Comparison of ENCODE assay signal across 21 cellular contexts in genomic region chr6:80268865-80269264, GRCh38.
A peak's percentile ranks its signal among the peaks of the same experiment; 100 is the strongest.
DNase-seq lines count a peak whose midpoint lies in the region; ATAC-seq, FAIRE-seq and TF ChIP-seq lines count a peak whose summit lies in the region.
"Had no signal": no experiment of that assay in that cellular context is flagged by ENCODE, and none has a peak within 500 bp of the region (broad histone marks: within the 10 kb centered on the region; RNA-seq: fewer than 3 reads in every experiment).

No MANE protein-coding gene starts in this region.

- no peak for TF ChIP-seq POLR2A in ovary (IDR thresholded peaks at IDR 0.05)

- H3K27ac Mint-ChIP-seq in natural killer cell (no peak overlapping the region), astrocyte (ENCODE audit: unreplicated experiment) (no peak overlapping the region), neural progenitor cell (no peak overlapping the region)
- no peak overlapping the region for H3K27ac Mint-ChIP-seq in natural killer cell treated with Interleukin-12 subunit alpha and Interleukin-12 subunit beta and Interleukin-15 and Interleukin-18, amount 100 ng/mL, for 72 hours
- H3K27ac Mint-ChIP-seq in activated CD8-positive, alpha-beta T cell treated with anti-CD3 and anti-CD28 coated beads, Interleukin-2, amount 10 ng/mL, durations not matched to agents 7 days and 5 days: no peak overlapping the region
- no peak overlapping the region for H3K27ac Mint-ChIP-seq in activated T-cell treated with anti-CD3 and anti-CD28 coated beads, Interleukin-2, amount 50 U/mL, for 72 hours
- H3K27ac Mint-ChIP-seq: CD4-positive, alpha-beta memory T cell; HFFc6 had no signal

- H3K27me3 ChIP-seq in astrocyte (ENCODE audit: insufficient read depth, low read length) (no peaks in the 10 kb centered on the region), neural progenitor cell (no peaks in the 10 kb centered on the region), ovary (no peaks in the 10 kb centered on the region)

- DNase-seq in natural killer cell (no peak), astrocyte (ENCODE audit: low read depth) (no peak), neural progenitor cell (ENCODE audit: low spot score) (no peak), ovary (no peak)
- no peak for DNase-seq in natural killer cell treated with Interleukin-12 subunit alpha and Interleukin-12 subunit beta and Interleukin-15 and Interleukin-18, amount 100 ng/mL, for 72 hours (ENCODE audit: low spot score)
- no peak for DNase-seq in activated CD8-positive, alpha-beta T cell treated with anti-CD3 and anti-CD28 coated beads, Interleukin-2, amount 10 ng/mL, durations not matched to agents 7 days and 5 days
- DNase-seq in activated T-cell treated with anti-CD3 and anti-CD28 coated beads, Interleukin-2, amount 50 U/mL, for 72 hours: no peak
- DNase-seq: 8988T; C1 segment of cervical spinal cord; Calu3; CD4-positive, alpha-beta memory T cell; COR-L47; DMS53; DMS79 treated with DMSO at 0.1 percent for 48 hours; GF-D8; GOT3; HFFc6 had no signal

- TF ChIP-seq EP300 in ovary (IDR thresholded peaks at IDR 0.05): no peak

- H3K4me1 Mint-ChIP-seq in natural killer cell (no peaks in the 10 kb centered on the region), astrocyte (ENCODE audit: low read depth, unreplicated experiment) (no peaks in the 10 kb centered on the region), neural progenitor cell (no peaks in the 10 kb centered on the region)
- H3K4me1 Mint-ChIP-seq in natural killer cell treated with Interleukin-12 subunit alpha and Interleukin-12 subunit beta and Interleukin-15 and Interleukin-18, amount 100 ng/mL, for 72 hours (ENCODE audit: low read depth in 2 of 2): no peaks in the 10 kb centered on the region
- no peaks in the 10 kb centered on the region for H3K4me1 Mint-ChIP-seq in activated CD8-positive, alpha-beta T cell treated with anti-CD3 and anti-CD28 coated beads, Interleukin-2, amount 10 ng/mL, durations not matched to agents 7 days and 5 days (ENCODE audit: low read depth)
- H3K4me1 Mint-ChIP-seq in activated T-cell treated with anti-CD3 and anti-CD28 coated beads, Interleukin-2, amount 50 U/mL, for 72 hours (ENCODE audit: low read depth): no peaks in the 10 kb centered on the region
- H3K4me1 Mint-ChIP-seq: CD4-positive, alpha-beta memory T cell had no signal

- no peak for ATAC-seq in natural killer cell
- no peak for ATAC-seq in natural killer cell treated with Interleukin-12 subunit alpha and Interleukin-12 subunit beta and Interleukin-15 and Interleukin-18, amount 100 ng/mL, for 72 hours
- no peak for ATAC-seq in activated CD8-positive, alpha-beta T cell treated with anti-CD3 and anti-CD28 coated beads, Interleukin-2, amount 10 ng/mL, durations not matched to agents 7 days and 5 days
- no peak for ATAC-seq in activated T-cell treated with anti-CD3 and anti-CD28 coated beads, Interleukin-2, amount 50 U/mL, for 72 hours (replicated peaks in 1 of 2)

- no peak overlapping the region for H3K4me3 ChIP-seq in astrocyte (ENCODE audit: insufficient read depth, low read depth, low read length)
- H3K4me3 ChIP-seq in neural progenitor cell: no peak overlapping the region
- no peak overlapping the region for H3K4me3 ChIP-seq in ovary
- H3K4me3 ChIP-seq: HAP-1 had no signal

- 31 to 39% (median 38%) methylated on average over 2 of the region's 2 CpGs for WGBS in ovary, 3 donors

- H3K4me3 Mint-ChIP-seq in natural killer cell: peak overlapping the region; percentile 18
- H3K4me3 Mint-ChIP-seq in natural killer cell treated with Interleukin-12 subunit alpha and Interleukin-12 subunit beta and Interleukin-15 and Interleukin-18, amount 100 ng/mL, for 72 hours: no peak overlapping the region
- H3K4me3 Mint-ChIP-seq in astrocyte (ENCODE audit: unreplicated experiment): no peak overlapping the region
- no peak overlapping the region for H3K4me3 Mint-ChIP-seq in neural progenitor cell
- H3K4me3 Mint-ChIP-seq in activated CD8-positive, alpha-beta T cell treated with anti-CD3 and anti-CD28 coated beads, Interleukin-2, amount 10 ng/mL, durations not matched to agents 7 days and 5 days: no peak overlapping the region
- no peak overlapping the region for H3K4me3 Mint-ChIP-seq in activated T-cell treated with anti-CD3 and anti-CD28 coated beads, Interleukin-2, amount 50 U/mL, for 72 hours
- H3K4me3 Mint-ChIP-seq: CD4-positive, alpha-beta memory T cell; HFFc6 had no signal

- H2AFZ ChIP-seq in astrocyte (ENCODE audit: low read depth, low read length) (peak overlapping the region; percentile 20), neural progenitor cell (replicated peaks) (no peak overlapping the region)

- H3K36me3 Mint-ChIP-seq in natural killer cell: no peaks in the 10 kb centered on the region
- H3K36me3 Mint-ChIP-seq in natural killer cell treated with Interleukin-12 subunit alpha and Interleukin-12 subunit beta and Interleukin-15 and Interleukin-18, amount 100 ng/mL, for 72 hours: peaks cover 5% of the 10 kb centered on the region
- H3K36me3 Mint-ChIP-seq in astrocyte (ENCODE audit: low read depth, unreplicated experiment): no peaks in the 10 kb centered on the region
- no peaks in the 10 kb centered on the region for H3K36me3 Mint-ChIP-seq in neural progenitor cell
- peaks cover 1% of the 10 kb centered on the region for H3K36me3 Mint-ChIP-seq in activated CD8-positive, alpha-beta T cell treated with anti-CD3 and anti-CD28 coated beads, Interleukin-2, amount 10 ng/mL, durations not matched to agents 7 days and 5 days (ENCODE audit: low read depth)
- H3K36me3 Mint-ChIP-seq in activated T-cell treated with anti-CD3 and anti-CD28 coated beads, Interleukin-2, amount 50 U/mL, for 72 hours (ENCODE audit: insufficient read depth in 2 of 2): no peaks in the 10 kb centered on the region

- POLR2A ChIA-PET in activated CD8-positive, alpha-beta T cell treated with anti-CD3 and anti-CD28 coated beads, Interleukin-2, amount 10 ng/mL, durations not matched to agents 7 days and 5 days (lab: Charles Lee): no interaction called here

- H3K27ac ChIP-seq in astrocyte (ENCODE audit: low read depth, low read length): no peak overlapping the region
- peak overlapping the region; percentile 8 for H3K27ac ChIP-seq in neural progenitor cell
- no peak overlapping the region for H3K27ac ChIP-seq in ovary

- TF ChIP-seq CTCF in natural killer cell (IDR thresholded peaks at IDR 0.05): no peak
- TF ChIP-seq CTCF in astrocyte (IDR thresholded peaks at IDR 0.05; ENCODE audit: insufficient read depth, low read depth, low read length): no peak
- TF ChIP-seq CTCF in neural progenitor cell (IDR thresholded peaks at IDR 0.05): no peak
- no peak for TF ChIP-seq CTCF in ovary (IDR thresholded peaks at IDR 0.05)

- H3K36me3 ChIP-seq in astrocyte (ENCODE audit: insufficient read depth, low read length) (no peaks in the 10 kb centered on the region), neural progenitor cell (no peaks in the 10 kb centered on the region), ovary (no peaks in the 10 kb centered on the region)
- H3K36me3 ChIP-seq: HAP-1 had no signal

- H3K27me3 Mint-ChIP-seq in natural killer cell (ENCODE audit: low read depth in 2 of 2): no peaks in the 10 kb centered on the region
- H3K27me3 Mint-ChIP-seq in natural killer cell treated with Interleukin-12 subunit alpha and Interleukin-12 subunit beta and Interleukin-15 and Interleukin-18, amount 100 ng/mL, for 72 hours: no peaks in the 10 kb centered on the region
- H3K27me3 Mint-ChIP-seq in astrocyte (ENCODE audit: low read depth, unreplicated experiment): no peaks in the 10 kb centered on the region
- H3K27me3 Mint-ChIP-seq in neural progenitor cell (ENCODE audit: insufficient read depth, low read depth): no peaks in the 10 kb centered on the region
- H3K27me3 Mint-ChIP-seq in activated CD8-positive, alpha-beta T cell treated with anti-CD3 and anti-CD28 coated beads, Interleukin-2, amount 10 ng/mL, durations not matched to agents 7 days and 5 days (ENCODE audit: low read depth): no peaks in the 10 kb centered on the region
- H3K27me3 Mint-ChIP-seq in activated T-cell treated with anti-CD3 and anti-CD28 coated beads, Interleukin-2, amount 50 U/mL, for 72 hours (ENCODE audit: low read depth): no peaks in the 10 kb centered on the region
- H3K27me3 Mint-ChIP-seq: CD4-positive, alpha-beta memory T cell had no signal

- intact Hi-C loops in natural killer cell (cut with micrococcal nuclease): no loop called here
- intact Hi-C loops in ovary (cut with DNase I): no loop called here

- H3K4me1 ChIP-seq in astrocyte (ENCODE audit: insufficient read depth, low read length): no peaks in the 10 kb centered on the region
- peaks cover 7% of the 10 kb centered on the region for H3K4me1 ChIP-seq in neural progenitor cell
- no peaks in the 10 kb centered on the region for H3K4me1 ChIP-seq in ovary (ENCODE audit: insufficient read depth)
- H3K4me1 ChIP-seq: HAP-1 had no signal

- H3K9me3 ChIP-seq in astrocyte (ENCODE audit: insufficient read depth, low read depth, low read length) (no peaks in the 10 kb centered on the region), neural progenitor cell (ENCODE audit: low read depth) (no peaks in the 10 kb centered on the region), ovary (no peaks in the 10 kb centered on the region)
- H3K9me3 ChIP-seq: HAP-1 had no signal

- peak overlapping the region; percentile 36 for H3K4me2 ChIP-seq in astrocyte (ENCODE audit: low read length)
- no peak overlapping the region for H3K4me2 ChIP-seq in neural progenitor cell

- no peak for FAIRE-seq in astrocyte (lab: Jason Lieb, UNC)
- FAIRE-seq: GM12891, GM18507, H54 had no signal

- CTCF ChIA-PET in activated CD8-positive, alpha-beta T cell treated with anti-CD3 and anti-CD28 coated beads, Interleukin-2, amount 10 ng/mL, durations not matched to agents 7 days and 5 days (lab: Charles Lee): no interaction called here

- no peaks in the 10 kb centered on the region for H3F3A ChIP-seq in neural progenitor cell (ENCODE audit: low read depth)

- H3K9ac ChIP-seq in astrocyte (ENCODE audit: low read length) (no peak overlapping the region), neural progenitor cell (no peak overlapping the region)

- H3K9me3 Mint-ChIP-seq in natural killer cell (no peaks in the 10 kb centered on the region), astrocyte (ENCODE audit: unreplicated experiment) (peaks cover 2% of the 10 kb centered on the region), neural progenitor cell (no peaks in the 10 kb centered on the region)
- no peaks in the 10 kb centered on the region for H3K9me3 Mint-ChIP-seq in natural killer cell treated with Interleukin-12 subunit alpha and Interleukin-12 subunit beta and Interleukin-15 and Interleukin-18, amount 100 ng/mL, for 72 hours
- no peaks in the 10 kb centered on the region for H3K9me3 Mint-ChIP-seq in activated CD8-positive, alpha-beta T cell treated with anti-CD3 and anti-CD28 coated beads, Interleukin-2, amount 10 ng/mL, durations not matched to agents 7 days and 5 days (ENCODE audit: insufficient read depth)
- H3K9me3 Mint-ChIP-seq in activated T-cell treated with anti-CD3 and anti-CD28 coated beads, Interleukin-2, amount 50 U/mL, for 72 hours: no peaks in the 10 kb centered on the region
- H3K9me3 Mint-ChIP-seq: HFFc6 had no signal

- H3K79me2 ChIP-seq in astrocyte (ENCODE audit: insufficient read depth, low read length) (no peaks in the 10 kb centered on the region), neural progenitor cell (ENCODE audit: low read depth) (peaks cover 9% of the 10 kb centered on the region)

- H4K20me1 ChIP-seq in astrocyte (ENCODE audit: insufficient read depth, low read length) (no peaks in the 10 kb centered on the region), neural progenitor cell (ENCODE audit: low read depth) (no peaks in the 10 kb centered on the region)
